In the genomic region with DNA sequence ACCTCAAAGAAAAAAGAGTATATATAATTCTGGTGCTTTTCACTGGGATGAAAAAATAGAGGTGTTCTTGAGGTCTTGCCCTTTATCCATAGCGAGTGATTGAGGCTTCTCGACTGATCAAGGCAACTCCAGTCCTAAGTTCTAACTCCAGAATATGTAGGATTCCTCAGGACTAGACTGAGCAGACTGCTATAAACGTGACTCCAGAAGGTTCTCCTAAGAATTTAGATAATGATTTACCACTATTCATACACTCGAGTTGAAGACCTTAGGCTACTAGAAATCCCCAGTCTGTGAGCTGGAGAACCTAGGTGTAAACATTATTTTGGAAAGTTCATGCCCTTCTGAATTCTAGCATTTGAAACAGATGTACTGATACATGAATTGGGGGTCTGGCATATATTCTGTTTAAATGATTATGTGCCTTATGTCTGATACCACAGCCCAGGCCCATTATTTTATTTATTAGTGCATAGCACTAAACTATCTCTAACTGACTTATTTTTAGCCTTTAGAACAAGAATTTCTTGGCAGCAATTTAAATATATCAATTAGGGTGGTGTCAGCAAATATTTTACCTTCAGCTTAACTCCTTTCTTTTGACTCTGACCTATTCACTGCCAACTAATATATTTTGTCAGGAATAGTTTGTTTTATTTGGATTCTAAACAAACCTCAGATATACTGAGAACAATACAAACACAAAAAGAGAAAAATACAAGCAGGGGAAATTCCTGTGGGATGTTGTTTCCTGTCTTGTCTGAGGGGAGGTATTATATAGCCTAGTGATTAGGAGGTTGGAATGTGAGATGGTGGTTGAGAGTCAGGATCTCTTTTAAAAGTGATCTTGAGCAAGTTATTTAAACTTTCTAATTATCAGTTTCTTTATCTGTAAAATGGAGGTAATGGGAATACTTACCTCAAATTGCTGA, we compare ENCODE assay signal across 1 cellular context.
TF ChIP-seq lines count a peak whose summit lies in the region.

No MANE protein-coding gene starts in this region.

TF ChIP-seq in HepG2, 621 proteins besides CTCF, POLR2A, EP300 and RAD21 (continued from another document):
- TF ChIP-seq PRDM15 (CRISPR knock-in tag; IDR thresholded peaks at IDR 0.05) (peak; percentile 84), ZNF382 (CRISPR knock-in tag; IDR thresholded peaks at IDR 0.05; ENCODE audit: borderline replicate concordance) (no peak), RARG (CRISPR knock-in tag; IDR thresholded peaks at IDR 0.05; ENCODE audit: low read depth) (no peak), MLLT10 (CRISPR knock-in tag; IDR thresholded peaks at IDR 0.05) (no peak), ADNP (CRISPR knock-in tag; IDR thresholded peaks at IDR 0.05) (no peak), ZNF383 (CRISPR knock-in tag; IDR thresholded peaks at IDR 0.05; ENCODE audit: borderline replicate concordance) (no peak), RFXANK (CRISPR knock-in tag; IDR thresholded peaks at IDR 0.05) (no peak), SALL2 (CRISPR knock-in tag; IDR thresholded peaks at IDR 0.05) (no peak), MXD4 (CRISPR knock-in tag; IDR thresholded peaks at IDR 0.05) (no peak), ZNF33A (CRISPR knock-in tag; IDR thresholded peaks at IDR 0.05; ENCODE audit: borderline replicate concordance) (no peak), ZNF350 (CRISPR knock-in tag; IDR thresholded peaks at IDR 0.05; ENCODE audit: borderline replicate concordance, low read depth) (no peak), GLMP (CRISPR knock-in tag; IDR thresholded peaks at IDR 0.05; ENCODE audit: borderline replicate concordance) (no peak), ZNF556 (CRISPR knock-in tag; IDR thresholded peaks at IDR 0.05; ENCODE audit: borderline replicate concordance) (no peak), BCL6 (CRISPR knock-in tag; IDR thresholded peaks at IDR 0.05) (peak; percentile 15; the same call in 1 of the 2 replicates), ZNF746 (CRISPR knock-in tag; IDR thresholded peaks at IDR 0.05) (no peak), ZNF121 (CRISPR knock-in tag; IDR thresholded peaks at IDR 0.05) (no peak), ZNF609 (CRISPR knock-in tag; IDR thresholded peaks at IDR 0.05; ENCODE audit: borderline replicate concordance) (no peak), AKAP8 (CRISPR knock-in tag; IDR thresholded peaks at IDR 0.05) (no peak), MAF1 (CRISPR knock-in tag; IDR thresholded peaks at IDR 0.05; ENCODE audit: borderline replicate concordance) (no peak), POGZ (CRISPR knock-in tag; IDR thresholded peaks at IDR 0.05) (peak; percentile 23; the same call in 1 of the 2 replicates), ZNF510 (CRISPR knock-in tag; IDR thresholded peaks at IDR 0.05; ENCODE audit: low read depth) (no peak)
- TF ChIP-seq, protein P1, sequence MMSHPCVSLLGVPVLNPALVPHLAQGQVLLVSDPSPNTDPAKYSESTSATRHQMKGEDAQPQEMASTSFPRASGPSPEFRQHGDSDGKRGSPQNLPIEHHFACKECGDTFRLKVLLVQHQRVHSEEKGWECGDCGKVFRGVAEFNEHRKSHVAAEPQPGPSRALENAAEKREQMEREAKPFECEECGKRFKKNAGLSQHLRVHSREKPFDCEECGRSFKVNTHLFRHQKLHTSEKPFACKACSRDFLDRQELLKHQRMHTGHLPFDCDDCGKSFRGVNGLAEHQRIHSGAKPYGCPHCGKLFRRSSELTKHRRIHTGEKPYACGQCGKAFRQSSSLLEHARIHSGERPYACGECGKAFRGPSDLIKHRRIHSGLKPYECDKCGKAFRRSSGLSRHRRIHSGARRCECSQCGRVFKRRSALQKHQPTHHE (CRISPR knock-in tag; IDR thresholded peaks at IDR 0.05; ENCODE audit: borderline replicate concordance): no peak
- TF ChIP-seq, protein P2, sequence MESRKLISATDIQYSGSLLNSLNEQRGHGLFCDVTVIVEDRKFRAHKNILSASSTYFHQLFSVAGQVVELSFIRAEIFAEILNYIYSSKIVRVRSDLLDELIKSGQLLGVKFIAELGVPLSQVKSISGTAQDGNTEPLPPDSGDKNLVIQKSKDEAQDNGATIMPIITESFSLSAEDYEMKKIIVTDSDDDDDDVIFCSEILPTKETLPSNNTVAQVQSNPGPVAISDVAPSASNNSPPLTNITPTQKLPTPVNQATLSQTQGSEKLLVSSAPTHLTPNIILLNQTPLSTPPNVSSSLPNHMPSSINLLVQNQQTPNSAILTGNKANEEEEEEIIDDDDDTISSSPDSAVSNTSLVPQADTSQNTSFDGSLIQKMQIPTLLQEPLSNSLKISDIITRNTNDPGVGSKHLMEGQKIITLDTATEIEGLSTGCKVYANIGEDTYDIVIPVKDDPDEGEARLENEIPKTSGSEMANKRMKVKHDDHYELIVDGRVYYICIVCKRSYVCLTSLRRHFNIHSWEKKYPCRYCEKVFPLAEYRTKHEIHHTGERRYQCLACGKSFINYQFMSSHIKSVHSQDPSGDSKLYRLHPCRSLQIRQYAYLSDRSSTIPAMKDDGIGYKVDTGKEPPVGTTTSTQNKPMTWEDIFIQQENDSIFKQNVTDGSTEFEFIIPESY (CRISPR knock-in tag; IDR thresholded peaks at IDR 0.05): no peak
